ENCODE assay signal across 24 cellular contexts in the genomic region with DNA sequence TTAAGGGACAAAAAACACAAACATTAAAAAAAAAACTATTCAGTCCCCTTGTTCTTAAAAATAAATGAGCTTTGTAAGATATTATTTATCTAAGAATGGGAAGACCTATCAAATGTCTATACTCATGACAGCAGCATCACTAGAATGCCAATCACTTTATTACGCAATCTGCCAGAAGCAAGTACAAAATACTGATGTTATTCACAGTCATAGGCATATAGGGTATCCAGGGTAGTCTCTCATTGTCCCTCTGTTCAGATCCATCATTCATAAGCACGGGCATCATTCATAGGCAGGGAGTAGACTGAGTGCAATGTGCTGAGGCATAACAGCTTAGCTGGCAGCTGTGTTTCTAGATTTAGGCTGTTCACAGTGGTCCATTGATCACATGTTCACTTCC.
"Had no signal": no experiment of that assay in that cellular context is flagged by ENCODE, and none has a peak within 500 bp of the region (broad histone marks: within the 10 kb centered on the region; RNA-seq: fewer than 3 reads in every experiment).

No MANE protein-coding gene starts in this region.

- H3K36me3 ChIP-seq: gastrocnemius medialis, heart right ventricle, left lung, prostate gland, right atrium auricular region, sigmoid colon, spleen, thoracic aorta, tibial nerve, upper lobe of left lung had no signal

- H3K9me3 ChIP-seq: gastrocnemius medialis, heart right ventricle, left lung, prostate gland, right atrium auricular region, sigmoid colon, spleen, thoracic aorta, tibial nerve, upper lobe of left lung had no signal

- H3K4me1 ChIP-seq: gastrocnemius medialis, heart right ventricle, left lung, prostate gland, right atrium auricular region, sigmoid colon, spleen, tibial nerve, upper lobe of left lung had no signal

- DNase-seq: effector CD8-positive, alpha-beta T cell; endodermal cell; foreskin fibroblast; gastrocnemius medialis; heart right ventricle; hippocampal formation; left cardiac atrium; left lung; mesenchymal stem cell; midbrain; natural killer cell; sigmoid colon; spleen; stimulated activated CD4-positive, alpha-beta T cell treated with anti-CD3 and anti-CD28 coated beads, Interleukin-15, amount 100 ng/mL, for 24 hours; stimulated activated CD4-positive, alpha-beta T cell treated with anti-CD3 and anti-CD28 coated beads, Interleukin-2, amount 100 ng/mL, for 48 hours; stimulated activated naive B cell treated with anti-CD40 and anti-IgM and Interleukin-4, amounts not matched to agents 10 μg/mL and 1 μg/mL and 100 μg/mL, for 72 hours; upper lobe of left lung had no signal

- H3K27ac ChIP-seq: epithelial cell of prostate, gastrocnemius medialis, heart right ventricle, left lung, prostate gland, right atrium auricular region, sigmoid colon, skin epidermis, spleen, thoracic aorta, tibial nerve, upper lobe of left lung had no signal

- H3K4me3 ChIP-seq: gastrocnemius medialis, heart right ventricle, left lung, prostate gland, right atrium auricular region, sigmoid colon, skin epidermis, spleen, thoracic aorta, tibial nerve, upper lobe of left lung had no signal

- H3K27me3 ChIP-seq: gastrocnemius medialis, heart right ventricle, left lung, right atrium auricular region, sigmoid colon, spleen, tibial nerve, upper lobe of left lung had no signal

- ATAC-seq: esophagus mucosa; gastrocnemius medialis; heart right ventricle; left cardiac atrium; left lung; natural killer cell; stimulated activated naive B cell treated with anti-CD40 and anti-IgM and Interleukin-4, amounts not matched to agents 10 μg/mL and 1 μg/mL and 100 μg/mL, for 72 hours had no signal
